ENCODE assay signal across 8 cellular contexts in genomic region chr12:12611512-12612306, GRCh38. TPM values are rescaled to one million over a fixed set of nuclear protein-coding genes. Genes with fewer than 3 reads are reported as not detected.
A peak's percentile ranks its signal among the peaks of the same experiment; 100 is the strongest.
DNase-seq lines count a peak whose midpoint lies in the region; ATAC-seq and TF ChIP-seq lines count a peak whose summit lies in the region.

Gene CREBL2, plus strand, starts transcription at chr12:12611876. Its CDS starts 297 bp downstream, at chr12:12612173.

- TF ChIP-seq POLR2A in spleen (IDR thresholded peaks at IDR 0.05), result peak in 1 of 3 donors; percentile 72

- CTCF ChIA-PET in AG04449 (lab: Yijun Ruan, JAX), result interaction anchor here (1.3 to 1.4 kb wide), 2 partner anchors 42 to 49 kb away, joined by 3 to 4 read pairs; partner anchors contain the start of gene DUSP16

- no peaks in the 10 kb centered on the region for H3K9me3 ChIP-seq in spleen

- TF ChIP-seq CTCF in AG04449 (IDR thresholded peaks at IDR 0.05; ENCODE audit: insufficient read depth, low read length, missing control alignments), result no peak
- peak in 1 of 11 experiments; percentile 11 for TF ChIP-seq CTCF in spleen (IDR thresholded peaks at IDR 0.05 in 8 of 11, conservative IDR thresholded peaks at IDR 0.05 in 3 of 11)

- peaks cover 0 to 12% (median 0%) of the 10 kb centered on the region in 6 donors for H3K36me3 ChIP-seq in spleen

- ATAC-seq in GM18870 (IDR thresholded peaks at IDR 0.05; ENCODE audit: unreplicated experiment) (peak; percentile 70), HG03135 (IDR thresholded peaks at IDR 0.05; ENCODE audit: unreplicated experiment) (peak; percentile 73)

- H3K4me1 ChIP-seq in spleen, result peaks cover 18 to 57% (median 49%) of the 10 kb centered on the region in 6 donors

- DNase-seq in AG04449 (ENCODE audit: low read depth, low spot score) (peak; percentile 72), NCI-H2227 (lab: John Stamatoyannopoulos, UW; ENCODE audit: unreplicated experiment) (peak; percentile 94), inferior parietal cortex (ENCODE audit: extremely low spot score) (peak; percentile 98), spleen (peak; percentile 95)
- peak; percentile 52 to 68 (median 66) for DNase-seq in activated CD4-positive, CD25-positive, alpha-beta regulatory T cell (lab: John Stamatoyannopoulos, UW)
- peak; percentile 89 for DNase-seq in central memory CD4-positive, alpha-beta T cell

- WGBS in spleen, 5 donors, result 0 to 1% (median 0%) methylated on average over 32 to 51 of the region's 51 CpGs

- intact Hi-C loops in spleen (cut with DNase I; ENCODE audit: low total_unique reads), result no loop called here

- H3K27me3 ChIP-seq in spleen (replicated peaks in 1 of 7), result no peaks in the 10 kb centered on the region

- H3K4me3 ChIP-seq in AG04449 (ENCODE audit: low read depth, low read length) (peak within 1 kb of the TSS; percentile 82), spleen (peak within 1 kb of the TSS; percentile 65 to 90 (median 74))

- POLR2A ChIA-PET in AG04449 (lab: Yijun Ruan, JAX), result no interaction called here

- peak within 1 kb of the TSS; percentile 82 to 98 (median 94) for H3K27ac ChIP-seq in spleen

RNA-seq across cellular contexts. Expression of gene CREBL2, which starts in this region (rescaled TPM):
- 10 to 100 TPM; 28.6 to 76.0 (median 60.7) TPM for total RNA-seq in spleen
- polyA plus RNA-seq in spleen, result 10 to 100 TPM; 14.3 to 28.3 (median 21.6) TPM

Comparison
In these comparisons a context has a peak if more than half of its experiments do, and no peak if none do; other contexts are left out.
1. Peak in every context shown above with its lines: DNase-seq, ATAC-seq, H3K4me3 ChIP-seq and H3K27ac ChIP-seq.